ENCODE assay signal across 2 cellular contexts in genomic region chr4:106353786-106354185, GRCh38.
TF ChIP-seq lines count a peak whose summit lies in the region.

No MANE protein-coding gene starts in this region.

TF ChIP-seq in HepG2, 621 proteins besides CTCF, POLR2A, EP300 and RAD21:
- TF ChIP-seq CSRNP1 (CRISPR knock-in tag; IDR thresholded peaks at IDR 0.05) = no peak
- peak; percentile 7 for TF ChIP-seq AGO2 (optimal IDR thresholded peaks at IDR 0.05; ENCODE audit: low read depth, low read length)
- TF ChIP-seq CEBPB (IDR thresholded peaks at IDR 0.05; ENCODE audit: borderline replicate concordance, low read depth, low read length) = 0 out of 2 replicates have a peak, but pooled peaks have one; percentile 24
- no peak for TF ChIP-seq FIP1L1 (IDR thresholded peaks at IDR 0.05; ENCODE audit: borderline replicate concordance, insufficient read depth, low read depth, low read length)

TF ChIP-seq in K562, 482 proteins besides CTCF, POLR2A, EP300 and RAD21:
- no peak for TF ChIP-seq PRPF4 (IDR thresholded peaks at IDR 0.05; ENCODE audit: insufficient read depth, low read depth, low read length, poor library complexity, severe bottlenecking)
- TF ChIP-seq RBM22 (IDR thresholded peaks at IDR 0.05; ENCODE audit: low read depth, low read length, poor library complexity, severe bottlenecking) = no peak
- TF ChIP-seq CEBPB (tag; IDR thresholded peaks at IDR 0.05) = 0 out of 2 replicates have a peak, but pooled peaks have one; percentile 11
- TF ChIP-seq ZNF121 (CRISPR knock-in tag; conservative IDR thresholded peaks at IDR 0.05) = no peak
